31 cellular contexts compared by ENCODE assay signal in genomic region chr20:20513720-20514119, GRCh38.
"Had no signal": no experiment of that assay in that cellular context is flagged by ENCODE, and none has a peak within 500 bp of the region (broad histone marks: within the 10 kb centered on the region; RNA-seq: fewer than 3 reads in every experiment).

No MANE protein-coding gene starts in this region.

- H3K4me1 Mint-ChIP-seq: activated naive CD4-positive, alpha-beta T cell treated with anti-CD3 and anti-CD28 coated beads, Interleukin-2, amount 10 ng/mL, durations not matched to agents 7 days and 5 days; activated naive CD8-positive, alpha-beta T cell treated with anti-CD3 and anti-CD28 coated beads, Interleukin-2, amount 10 ng/mL, durations not matched to agents 7 days and 5 days; nephron; stimulated activated effector memory CD8-positive, alpha-beta T cell treated with anti-CD3 and anti-CD28 coated beads, Interleukin-12 subunit alpha, Interleukin-12 subunit beta, amount 100 ng/mL, for 72 hours; stimulated activated naive CD8-positive, alpha-beta T cell treated with anti-CD3 and anti-CD28 coated beads, Interleukin-15, amount 100 ng/mL, for 72 hours; T-cell had no signal

- H3K27ac Mint-ChIP-seq: activated CD4-positive, alpha-beta memory T cell treated with anti-CD3 and anti-CD28 coated beads for 36 hours; activated naive CD4-positive, alpha-beta T cell treated with anti-CD3 and anti-CD28 coated beads, Interleukin-2, amount 10 ng/mL, durations not matched to agents 7 days and 5 days; activated naive CD8-positive, alpha-beta T cell treated with anti-CD3 and anti-CD28 coated beads, Interleukin-2, amount 10 ng/mL, durations not matched to agents 7 days and 5 days; activated T-cell treated with anti-CD3 and anti-CD28 coated beads, Interleukin-2, amount 50 U/mL, for 24 hours; brain; nephron; progenitor cell of endocrine pancreas; stimulated activated effector memory CD8-positive, alpha-beta T cell treated with anti-CD3 and anti-CD28 coated beads, Interleukin-12 subunit alpha, Interleukin-12 subunit beta, amount 100 ng/mL, for 72 hours; T-cell had no signal

- H3K27me3 ChIP-seq: ascending aorta, cardiac muscle cell, heart right ventricle, left lung, neutrophil, suprapubic skin, tibial artery, upper lobe of right lung had no signal

- ATAC-seq: esophagus mucosa; heart right ventricle; left lung; sciatic nerve; stimulated activated naive CD8-positive, alpha-beta T cell treated with anti-CD3 and anti-CD28 coated beads, Interleukin-15, amount 100 ng/mL, for 72 hours; T-cell; upper lobe of right lung had no signal

- H3K4me3 ChIP-seq: ascending aorta, cardiac muscle cell, coronary artery, heart right ventricle, left lung, lower lobe of right lung, skin epidermis, suprapubic skin, tibial artery, upper lobe of right lung had no signal

- H3K4me3 Mint-ChIP-seq: activated CD4-positive, alpha-beta memory T cell treated with anti-CD3 and anti-CD28 coated beads for 36 hours; activated naive CD4-positive, alpha-beta T cell treated with anti-CD3 and anti-CD28 coated beads, Interleukin-2, amount 10 ng/mL, durations not matched to agents 7 days and 5 days; activated naive CD8-positive, alpha-beta T cell treated with anti-CD3 and anti-CD28 coated beads, Interleukin-2, amount 10 ng/mL, durations not matched to agents 7 days and 5 days; activated T-cell treated with anti-CD3 and anti-CD28 coated beads, Interleukin-2, amount 50 U/mL, for 24 hours; brain; nephron; stimulated activated effector memory CD8-positive, alpha-beta T cell treated with anti-CD3 and anti-CD28 coated beads, Interleukin-12 subunit alpha, Interleukin-12 subunit beta, amount 100 ng/mL, for 72 hours; stimulated activated naive CD8-positive, alpha-beta T cell treated with anti-CD3 and anti-CD28 coated beads, Interleukin-15, amount 100 ng/mL, for 72 hours; T-cell had no signal

- DNase-seq: activated CD4-positive, alpha-beta memory T cell treated with anti-CD3 and anti-CD28 coated beads for 36 hours; activated CD4-positive, alpha-beta T cell treated with anti-CD3 and anti-CD28 coated beads for 48 hours; activated CD8-positive, alpha-beta memory T cell treated with anti-CD3 and anti-CD28 coated beads, Interleukin-2, amount 50 U/mL, for 48 hours; activated gamma-delta T cell; activated naive CD4-positive, alpha-beta T cell treated with anti-CD3 and anti-CD28 coated beads, Interleukin-2, amount 10 ng/mL, durations not matched to agents 7 days and 5 days; activated naive CD8-positive, alpha-beta T cell treated with anti-CD3 and anti-CD28 coated beads, Interleukin-2, amount 10 ng/mL, durations not matched to agents 7 days and 5 days; activated T-cell treated with anti-CD3 and anti-CD28 coated beads, Interleukin-2, amount 50 U/mL, for 24 hours; cerebellar nuclear complex; foreskin fibroblast; heart right ventricle; kidney glomerular epithelial cell; left lung; lower lobe of right lung; retina; stimulated activated CD4-positive, alpha-beta T cell treated with anti-CD3 and anti-CD28 coated beads, Interleukin-4, amount 100 ng/mL, for 24 hours; stimulated activated naive CD8-positive, alpha-beta T cell treated with anti-CD3 and anti-CD28 coated beads, Interleukin-15, amount 100 ng/mL, for 72 hours; T-cell; tibial artery; upper lobe of right lung had no signal

- H3K9me3 Mint-ChIP-seq: activated naive CD8-positive, alpha-beta T cell treated with anti-CD3 and anti-CD28 coated beads, Interleukin-2, amount 10 ng/mL, durations not matched to agents 7 days and 5 days; stimulated activated effector memory CD8-positive, alpha-beta T cell treated with anti-CD3 and anti-CD28 coated beads, Interleukin-12 subunit alpha, Interleukin-12 subunit beta, amount 100 ng/mL, for 72 hours had no signal

- H3K27me3 Mint-ChIP-seq: activated CD4-positive, alpha-beta memory T cell treated with anti-CD3 and anti-CD28 coated beads for 36 hours; activated naive CD4-positive, alpha-beta T cell treated with anti-CD3 and anti-CD28 coated beads, Interleukin-2, amount 10 ng/mL, durations not matched to agents 7 days and 5 days; activated naive CD8-positive, alpha-beta T cell treated with anti-CD3 and anti-CD28 coated beads, Interleukin-2, amount 10 ng/mL, durations not matched to agents 7 days and 5 days; activated T-cell treated with anti-CD3 and anti-CD28 coated beads, Interleukin-2, amount 50 U/mL, for 24 hours; brain; progenitor cell of endocrine pancreas; stimulated activated naive CD8-positive, alpha-beta T cell treated with anti-CD3 and anti-CD28 coated beads, Interleukin-15, amount 100 ng/mL, for 72 hours; T-cell had no signal
